ENCODE assay signal across 10 cellular contexts in the genomic region with DNA sequence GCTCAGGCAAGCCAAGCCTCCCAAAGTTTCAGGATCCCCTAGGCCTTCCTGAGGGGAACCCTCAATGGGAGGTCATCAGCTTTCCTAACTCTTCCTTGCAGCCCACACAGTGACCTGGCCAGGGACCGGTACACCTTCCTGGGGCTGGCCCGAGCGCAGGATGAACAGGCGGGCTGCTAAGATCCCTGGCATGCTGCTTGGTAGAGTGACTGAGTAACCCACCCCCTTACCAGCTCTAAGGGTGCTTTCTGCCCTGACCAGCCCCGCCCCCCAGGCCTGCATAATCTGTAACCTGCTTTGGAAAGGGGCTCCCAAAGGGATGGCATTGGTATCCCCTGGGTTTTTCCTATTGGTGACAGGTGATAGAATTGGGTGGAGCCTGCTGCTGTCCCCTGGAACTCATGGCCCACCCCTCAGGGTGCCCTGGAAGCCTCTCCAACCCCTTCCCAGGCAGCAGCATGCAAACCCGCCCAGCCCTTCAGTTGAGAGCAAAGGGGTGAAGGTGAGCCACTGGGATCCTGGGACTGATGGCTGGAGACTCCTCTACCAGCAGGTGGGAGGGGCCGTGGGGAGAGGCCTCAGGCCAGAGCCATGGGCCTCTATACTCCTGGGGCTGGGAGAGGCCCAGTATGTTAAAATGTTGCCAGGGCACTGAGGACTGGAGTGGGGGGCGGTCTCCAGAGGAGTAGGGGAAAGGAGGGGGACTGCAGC. TPM values are rescaled to one million over a fixed set of nuclear protein-coding genes. Genes with fewer than 3 reads are reported as not detected.
DNase-seq lines count a peak whose midpoint lies in the region; ATAC-seq and TF ChIP-seq lines count a peak whose summit lies in the region.
"Had no signal": no experiment of that assay in that cellular context is flagged by ENCODE, and none has a peak within 500 bp of the region (broad histone marks: within the 10 kb centered on the region; RNA-seq: fewer than 3 reads in every experiment).

No MANE protein-coding gene starts in this region.

- DNase-seq in coronary artery (ENCODE audit: low spot score) = no peak
- no peak for DNase-seq in lung (ENCODE audit: low spot score)
- no peak for DNase-seq in suprapubic skin (ENCODE audit: low spot score in 2 of 2)
- no peak for DNase-seq in activated CD4-positive, alpha-beta T cell treated with anti-CD3 and anti-CD28 coated beads, Interleukin-2, amount 10 ng/mL, durations not matched to agents 7 days and 5 days
- DNase-seq in ACHN = no peak
- no peak for DNase-seq in activated naive CD4-positive, alpha-beta T cell treated with anti-CD3 and anti-CD28 coated beads, Interleukin-2, amount 50 U/mL, for 16 hours
- DNase-seq: activated CD4-positive, alpha-beta T cell treated with anti-CD3 and anti-CD28 coated beads for 4 hours had no signal

- no peak for TF ChIP-seq POLR2A in suprapubic skin (IDR thresholded peaks at IDR 0.05)

- TF ChIP-seq CTCF in coronary artery (IDR thresholded peaks at IDR 0.05) (no peak), lung (IDR thresholded peaks at IDR 0.05; ENCODE audit: control extremely low read depth, extremely low read depth) (no peak), suprapubic skin (IDR thresholded peaks at IDR 0.05) (no peak)

- H3K9me3 ChIP-seq in HUES48 (ENCODE audit: control insufficient read depth, insufficient read depth, low read length) (no peaks in the 10 kb centered on the region), lung (ENCODE audit: control insufficient read depth in 2 of 2, insufficient read depth in 1 of 2, low read length in 1 of 2) (peaks cover 0 to 1% of the 10 kb centered on the region in 2 donors), suprapubic skin (no peaks in the 10 kb centered on the region)

- H3K27ac ChIP-seq in HUES48 (ENCODE audit: low read depth, low read length) = no peak overlapping the region
- H3K27ac ChIP-seq in coronary artery = peak overlapping the region; percentile 89 to 96
- H3K27ac ChIP-seq in lung (ENCODE audit: low read depth in 1 of 2, low read length in 1 of 2) = peak overlapping the region; percentile 52 to 68
- H3K27ac ChIP-seq in suprapubic skin = peak overlapping the region; percentile 89

- H3K27me3 Mint-ChIP-seq in activated CD4-positive, alpha-beta T cell treated with anti-CD3 and anti-CD28 coated beads, Interleukin-2, amount 10 ng/mL, durations not matched to agents 7 days and 5 days = peaks cover 15% of the 10 kb centered on the region

- H3K36me3 Mint-ChIP-seq in activated CD4-positive, alpha-beta T cell treated with anti-CD3 and anti-CD28 coated beads, Interleukin-2, amount 10 ng/mL, durations not matched to agents 7 days and 5 days (ENCODE audit: low read depth) = no peaks in the 10 kb centered on the region

- in situ Hi-C loops in ACHN (cut with HindIII; ENCODE audit: low pct_ligation_motif_present, low pct_unique_long_range_greater_than_20kb, low sequenced_read_pairs) = no loop called here

- H3K27me3 ChIP-seq in HUES48 (ENCODE audit: control insufficient read depth, insufficient read depth, low read length) (peaks cover 23% of the 10 kb centered on the region), lung (ENCODE audit: control insufficient read depth, insufficient read depth) (no peaks in the 10 kb centered on the region), suprapubic skin (no peaks in the 10 kb centered on the region)

- WGBS in lung, 2 donors = 92 to 96% methylated on average over 8 of the region's 8 CpGs
- no CpG with 5 or more reads among the region's 8 CpGs for WGBS in suprapubic skin

- no peak overlapping the region for H3K27ac Mint-ChIP-seq in activated CD4-positive, alpha-beta T cell treated with anti-CD3 and anti-CD28 coated beads, Interleukin-2, amount 10 ng/mL, durations not matched to agents 7 days and 5 days

- no peaks in the 10 kb centered on the region for H3K9me3 Mint-ChIP-seq in activated CD4-positive, alpha-beta T cell treated with anti-CD3 and anti-CD28 coated beads, Interleukin-2, amount 10 ng/mL, durations not matched to agents 7 days and 5 days
- H3K9me3 Mint-ChIP-seq: central memory CD8-positive, alpha-beta T cell had no signal

- ATAC-seq in lung (ENCODE audit: insufficient read depth, low FRiP score) = no peak

- peaks cover 5% of the 10 kb centered on the region for H3K4me1 Mint-ChIP-seq in activated CD4-positive, alpha-beta T cell treated with anti-CD3 and anti-CD28 coated beads, Interleukin-2, amount 10 ng/mL, durations not matched to agents 7 days and 5 days
- H3K4me1 Mint-ChIP-seq: central memory CD8-positive, alpha-beta T cell had no signal

- H3K4me3 ChIP-seq in HUES48 (ENCODE audit: low read depth, low read length) (peak overlapping the region; percentile 55), coronary artery (peak overlapping the region; percentile 64), lung (no peak overlapping the region), suprapubic skin (peak overlapping the region; percentile 44)

- H3K36me3 ChIP-seq in HUES48 (ENCODE audit: control insufficient read depth, insufficient read depth, low read length) (no peaks in the 10 kb centered on the region), lung (ENCODE audit: control insufficient read depth in 2 of 2, insufficient read depth in 2 of 2, low read length in 2 of 2) (no peaks in the 10 kb centered on the region), suprapubic skin (no peaks in the 10 kb centered on the region)

- no peak overlapping the region for H3K4me3 Mint-ChIP-seq in activated CD4-positive, alpha-beta T cell treated with anti-CD3 and anti-CD28 coated beads, Interleukin-2, amount 10 ng/mL, durations not matched to agents 7 days and 5 days
- H3K4me3 Mint-ChIP-seq: central memory CD8-positive, alpha-beta T cell had no signal

- H3K4me1 ChIP-seq in HUES48 (ENCODE audit: control insufficient read depth, insufficient read depth, low read length) = peaks cover 11% of the 10 kb centered on the region; the same call in 1 of the 2 replicates
- peaks cover 0 to 5% of the 10 kb centered on the region in 2 donors for H3K4me1 ChIP-seq in lung (ENCODE audit: control insufficient read depth in 2 of 2, insufficient read depth in 2 of 2, low read length in 2 of 2)
- peaks cover 25% of the 10 kb centered on the region for H3K4me1 ChIP-seq in suprapubic skin

- POLR2A ChIA-PET in activated CD4-positive, alpha-beta T cell treated with anti-CD3 and anti-CD28 coated beads, Interleukin-2, amount 10 ng/mL, durations not matched to agents 7 days and 5 days (lab: Charles Lee) = no interaction called here

- H3K9ac ChIP-seq in HUES48 (ENCODE audit: low read depth, low read length) = no peak overlapping the region

- TF ChIP-seq EP300 in suprapubic skin (IDR thresholded peaks at IDR 0.05) = no peak

- CTCF ChIA-PET in activated CD4-positive, alpha-beta T cell treated with anti-CD3 and anti-CD28 coated beads, Interleukin-2, amount 10 ng/mL, durations not matched to agents 7 days and 5 days (lab: Charles Lee) = no interaction called here

RNA-seq across cellular contexts. Expression of a gene that starts 11.0 kb away (rescaled TPM):
- total RNA-seq in lung (1 to 10 TPM; 3.5 to 6.5 TPM), suprapubic skin (1 to 10 TPM in 3 of 4 donors, under 1 TPM in 1; 0.79 to 1.9 (median 1.8) TPM)
- polyA plus RNA-seq in lung = 1 to 10 TPM; 1.3 to 1.8 TPM
- under 1 TPM; 0.65 to 0.67 TPM for total RNA-seq in activated CD4-positive, alpha-beta T cell treated with anti-CD3 and anti-CD28 coated beads, Interleukin-2, amount 10 ng/mL, durations not matched to agents 7 days and 5 days

RNA-seq across cellular contexts. Expression of a gene that starts 12.9 kb away (rescaled TPM):
- total RNA-seq in lung (under 1 TPM; 0.43 to 0.55 TPM), suprapubic skin (10 to 100 TPM; 17.7 to 52.4 (median 35.9) TPM)
- polyA plus RNA-seq in lung = under 1 TPM; 0.21 to 0.47 TPM
- under 1 TPM in 1 of 2 experiments, not detected in 1; 0.07 TPM for total RNA-seq in activated CD4-positive, alpha-beta T cell treated with anti-CD3 and anti-CD28 coated beads, Interleukin-2, amount 10 ng/mL, durations not matched to agents 7 days and 5 days

RNA-seq across cellular contexts. Expression of a gene that starts 24.3 kb away (rescaled TPM):
- total RNA-seq in lung (1 to 10 TPM; 5.6 to 7.9 TPM), suprapubic skin (10 to 100 TPM in 2 of 4 donors, 1 to 10 TPM in 2; 7.9 to 16.9 (median 10.6) TPM)
- polyA plus RNA-seq in lung = 1 to 10 TPM; 5.6 to 6.5 TPM
- 1 to 10 TPM; 1.7 to 2.8 TPM for total RNA-seq in activated CD4-positive, alpha-beta T cell treated with anti-CD3 and anti-CD28 coated beads, Interleukin-2, amount 10 ng/mL, durations not matched to agents 7 days and 5 days

RNA-seq across cellular contexts. Expression of a gene that starts 24.3 kb away (rescaled TPM):
- total RNA-seq in lung = 1 to 10 TPM; 3.0 to 3.8 TPM
- polyA plus RNA-seq in lung = 1 to 10 TPM in 1 of 2 donors, under 1 TPM in 1; 0.95 to 1.4 TPM
- total RNA-seq in suprapubic skin = under 1 TPM in 1 of 4 donors, not detected in 3; 0.31 TPM
- total RNA-seq in activated CD4-positive, alpha-beta T cell treated with anti-CD3 and anti-CD28 coated beads, Interleukin-2, amount 10 ng/mL, durations not matched to agents 7 days and 5 days = not detected
- total RNA-seq: lung microvascular endothelial cell had no signal

Comparison
In these comparisons a context has a peak if more than half of its experiments do, and no peak if none do; other contexts are left out.
1. RNA of a gene that starts 12.9 kb away (total RNA-seq): 17.7 to 52.4 TPM in suprapubic skin; 0.43 to 0.55 TPM in lung and 0.07 TPM in activated CD4-positive, alpha-beta T cell treated with anti-CD3 and anti-CD28 coated beads, Interleukin-2, amount 10 ng/mL, durations not matched to agents 7 days and 5 days; every median in the first group is over 10 times any median in the second.